Comparison of ENCODE assay signal across 6 cellular contexts in the genomic region with DNA sequence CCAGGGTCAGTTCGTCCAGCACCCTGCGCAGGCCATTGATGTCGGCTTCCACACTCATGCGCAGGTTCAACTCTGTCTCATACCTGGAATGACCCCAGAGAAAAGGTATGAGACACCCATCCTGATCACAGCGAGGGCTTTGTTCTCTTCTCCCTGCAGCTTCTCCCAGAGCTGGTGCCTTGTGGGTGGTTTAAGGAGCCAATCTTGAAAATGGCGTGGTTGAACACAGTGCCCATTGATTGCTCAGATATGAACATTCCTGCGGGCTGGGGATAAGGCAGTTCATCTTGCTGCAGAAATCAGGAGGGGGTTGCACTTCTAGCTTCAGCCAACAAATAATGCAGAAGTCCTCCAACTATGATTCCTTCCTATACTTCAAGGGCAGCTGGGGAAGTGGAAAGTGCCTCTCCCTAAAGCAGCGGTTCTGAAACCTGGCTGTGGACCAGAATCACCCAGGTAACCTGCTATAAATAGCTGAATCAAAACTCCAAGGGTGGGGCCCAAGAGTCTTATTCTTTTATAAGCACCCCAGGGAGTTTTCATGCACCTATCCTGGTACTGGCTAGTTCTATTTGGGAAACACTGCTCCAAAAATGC. TPM values are rescaled to one million over a fixed set of nuclear protein-coding genes. Genes with fewer than 3 reads are reported as not detected.
"Had no signal": no experiment of that assay in that cellular context is flagged by ENCODE, and none has a peak within 500 bp of the region (broad histone marks: within the 10 kb centered on the region; RNA-seq: fewer than 3 reads in every experiment).

No MANE protein-coding gene starts in this region.

RNA-seq across cellular contexts. Expression of gene KRT14, which starts 2.3 kb away (rescaled TPM):
- total RNA-seq: activated CD8-positive, alpha-beta T cell treated with anti-CD3 and anti-CD28 coated beads for 36 hours; activated naive CD8-positive, alpha-beta T cell treated with anti-CD3 and anti-CD28 coated beads for 36 hours; activated T-cell treated with anti-CD3 and anti-CD28 coated beads, Interleukin-2, amount 50 U/mL, for 72 hours; activated T-helper 2 cell treated with anti-CD3 and anti-CD28 coated beads, Interferon-gamma antibody, Interleukin-2, Interleukin-4, amounts not matched to agents 10 μg/mL and 5 μg/mL and 100 μg/mL, durations not matched to agents 14 hours and 24 hours and 36 hours; NCI-H460 had no signal

RNA-seq across cellular contexts. Expression of gene KRT9, which starts 12.6 kb away (rescaled TPM):
- total RNA-seq: activated CD8-positive, alpha-beta T cell treated with anti-CD3 and anti-CD28 coated beads for 36 hours; activated naive CD8-positive, alpha-beta T cell treated with anti-CD3 and anti-CD28 coated beads for 36 hours; activated T-cell treated with anti-CD3 and anti-CD28 coated beads, Interleukin-2, amount 50 U/mL, for 72 hours; activated T-helper 2 cell treated with anti-CD3 and anti-CD28 coated beads, Interferon-gamma antibody, Interleukin-2, Interleukin-4, amounts not matched to agents 10 μg/mL and 5 μg/mL and 100 μg/mL, durations not matched to agents 14 hours and 24 hours and 36 hours; NCI-H460; SJSA1 had no signal

RNA-seq across cellular contexts. Expression of gene KRT16, which starts 28.1 kb away (rescaled TPM):
- total RNA-seq: activated CD8-positive, alpha-beta T cell treated with anti-CD3 and anti-CD28 coated beads for 36 hours; activated naive CD8-positive, alpha-beta T cell treated with anti-CD3 and anti-CD28 coated beads for 36 hours; activated T-cell treated with anti-CD3 and anti-CD28 coated beads, Interleukin-2, amount 50 U/mL, for 72 hours; activated T-helper 2 cell treated with anti-CD3 and anti-CD28 coated beads, Interferon-gamma antibody, Interleukin-2, Interleukin-4, amounts not matched to agents 10 μg/mL and 5 μg/mL and 100 μg/mL, durations not matched to agents 14 hours and 24 hours and 36 hours; NCI-H460 had no signal

RNA-seq across cellular contexts. Expression of gene KRT17, which starts 39.9 kb away (rescaled TPM):
- total RNA-seq: activated CD8-positive, alpha-beta T cell treated with anti-CD3 and anti-CD28 coated beads for 36 hours; activated naive CD8-positive, alpha-beta T cell treated with anti-CD3 and anti-CD28 coated beads for 36 hours; activated T-helper 2 cell treated with anti-CD3 and anti-CD28 coated beads, Interferon-gamma antibody, Interleukin-2, Interleukin-4, amounts not matched to agents 10 μg/mL and 5 μg/mL and 100 μg/mL, durations not matched to agents 14 hours and 24 hours and 36 hours had no signal

RNA-seq across cellular contexts. Expression of gene KRT19, which starts 56.3 kb away (rescaled TPM):
- total RNA-seq: activated CD8-positive, alpha-beta T cell treated with anti-CD3 and anti-CD28 coated beads for 36 hours; activated naive CD8-positive, alpha-beta T cell treated with anti-CD3 and anti-CD28 coated beads for 36 hours; activated T-cell treated with anti-CD3 and anti-CD28 coated beads, Interleukin-2, amount 50 U/mL, for 72 hours; activated T-helper 2 cell treated with anti-CD3 and anti-CD28 coated beads, Interferon-gamma antibody, Interleukin-2, Interleukin-4, amounts not matched to agents 10 μg/mL and 5 μg/mL and 100 μg/mL, durations not matched to agents 14 hours and 24 hours and 36 hours; SJSA1 had no signal
